ENCODE assay signal across 8 cellular contexts in genomic region chr6:107956586-107957164, GRCh38. TPM values are rescaled to one million over a fixed set of nuclear protein-coding genes. Genes with fewer than 3 reads are reported as not detected.
A peak's percentile ranks its signal among the peaks of the same experiment; 100 is the strongest.
DNase-seq lines count a peak whose midpoint lies in the region; ATAC-seq and TF ChIP-seq lines count a peak whose summit lies in the region.

No MANE protein-coding gene starts in this region.

- no peak overlapping the region for H2AFZ ChIP-seq in Karpas-422 (ENCODE audit: low read length)
- H2AFZ ChIP-seq in hepatocyte: peak overlapping the region; percentile 81

- no peaks in the 10 kb centered on the region for H3K9me3 Mint-ChIP-seq in activated T-helper 1 cell treated with anti-CD3 and anti-CD28 coated beads, Interleukin-12 subunit alpha, Interleukin-12 subunit beta, Interleukin-2, Interleukin-4 antibody, amounts not matched to agents 30 ng/mL and 10 ng/mL and 1 ng/mL, durations not matched to agents 14 hours and 24 hours and 36 hours
- no peaks in the 10 kb centered on the region for H3K9me3 Mint-ChIP-seq in stimulated activated memory B cell treated with anti-CD40 and anti-IgM and Interleukin-4, amounts not matched to agents 10 μg/mL and 1 μg/mL and 100 μg/mL, for 72 hours

- no peaks in the 10 kb centered on the region for H3K9me2 ChIP-seq in Karpas-422 (replicated peaks; ENCODE audit: insufficient read depth, low read length)
- H3K9me2 ChIP-seq in hepatocyte (replicated peaks; ENCODE audit: insufficient read depth): no peaks in the 10 kb centered on the region

- H3K4me3 ChIP-seq in Karpas-422 (ENCODE audit: low read length): peak overlapping the region; percentile 79
- H3K4me3 ChIP-seq in hepatocyte: peak overlapping the region; percentile 74

- peak overlapping the region; percentile 97 for H3K9ac ChIP-seq in Karpas-422 (ENCODE audit: low read length)

- intact Hi-C loops in activated T-helper 1 cell treated with anti-CD3 and anti-CD28 coated beads, Interleukin-12 subunit alpha, Interleukin-12 subunit beta, Interleukin-2, Interleukin-4 antibody, amounts not matched to agents 30 ng/mL and 10 ng/mL and 1 ng/mL, durations not matched to agents 14 hours and 24 hours and 36 hours (cut with micrococcal nuclease): loop anchor here (2.0 to 5.0 kb wide), 8 partner anchors 14 to 1632 kb away; partner anchors contain the start of genes ATG5, BEND3 and ZBTB24

- DNase-seq in DMS 273 (lab: John Stamatoyannopoulos, UW; ENCODE audit: unreplicated experiment): peak; percentile 68
- peak; percentile 65 for DNase-seq in Karpas-422
- DNase-seq in activated T-helper 1 cell treated with anti-CD3 and anti-CD28 coated beads, Interleukin-12 subunit alpha, Interleukin-12 subunit beta, Interleukin-2, Interleukin-4 antibody, amounts not matched to agents 30 ng/mL and 10 ng/mL and 1 ng/mL, durations not matched to agents 14 hours and 24 hours and 36 hours (ENCODE audit: low spot score): no peak
- peak; percentile 44 for DNase-seq in hepatocyte (ENCODE audit: low spot score)

- H3K4me2 ChIP-seq in Karpas-422 (ENCODE audit: low read depth, low read length, poor library complexity, severe bottlenecking) (peak overlapping the region; percentile 93), hepatocyte (peak overlapping the region; percentile 82)

- H3K36me3 Mint-ChIP-seq in activated T-helper 1 cell treated with anti-CD3 and anti-CD28 coated beads, Interleukin-12 subunit alpha, Interleukin-12 subunit beta, Interleukin-2, Interleukin-4 antibody, amounts not matched to agents 30 ng/mL and 10 ng/mL and 1 ng/mL, durations not matched to agents 14 hours and 24 hours and 36 hours (ENCODE audit: low read depth): peaks cover 14% of the 10 kb centered on the region
- H3K36me3 Mint-ChIP-seq in stimulated activated memory B cell treated with anti-CD40 and anti-IgM and Interleukin-4, amounts not matched to agents 10 μg/mL and 1 μg/mL and 100 μg/mL, for 72 hours: no peaks in the 10 kb centered on the region

- ATAC-seq in stimulated activated memory B cell treated with anti-CD40 and anti-IgM and Interleukin-4, amounts not matched to agents 10 μg/mL and 1 μg/mL and 100 μg/mL, for 72 hours: no peak
- ATAC-seq in HG03439 (IDR thresholded peaks at IDR 0.05; ENCODE audit: unreplicated experiment): no peak
- ATAC-seq in GM21786 (IDR thresholded peaks at IDR 0.05; ENCODE audit: unreplicated experiment): no peak
- no peak for ATAC-seq in GM19351 (IDR thresholded peaks at IDR 0.05; ENCODE audit: unreplicated experiment)

- TF ChIP-seq CTCF in hepatocyte (IDR thresholded peaks at IDR 0.05; ENCODE audit: poor library complexity): no peak

- H3K27ac Mint-ChIP-seq in activated T-helper 1 cell treated with anti-CD3 and anti-CD28 coated beads, Interleukin-12 subunit alpha, Interleukin-12 subunit beta, Interleukin-2, Interleukin-4 antibody, amounts not matched to agents 30 ng/mL and 10 ng/mL and 1 ng/mL, durations not matched to agents 14 hours and 24 hours and 36 hours: peak overlapping the region; percentile 99
- H3K27ac Mint-ChIP-seq in stimulated activated memory B cell treated with anti-CD40 and anti-IgM and Interleukin-4, amounts not matched to agents 10 μg/mL and 1 μg/mL and 100 μg/mL, for 72 hours: peak overlapping the region; percentile 97

- H3K4me1 Mint-ChIP-seq in activated T-helper 1 cell treated with anti-CD3 and anti-CD28 coated beads, Interleukin-12 subunit alpha, Interleukin-12 subunit beta, Interleukin-2, Interleukin-4 antibody, amounts not matched to agents 30 ng/mL and 10 ng/mL and 1 ng/mL, durations not matched to agents 14 hours and 24 hours and 36 hours (ENCODE audit: low read depth): peaks cover 14% of the 10 kb centered on the region
- H3K4me1 Mint-ChIP-seq in stimulated activated memory B cell treated with anti-CD40 and anti-IgM and Interleukin-4, amounts not matched to agents 10 μg/mL and 1 μg/mL and 100 μg/mL, for 72 hours: peaks cover 33% of the 10 kb centered on the region

- H3K9me3 ChIP-seq in Karpas-422 (ENCODE audit: low read length) (no peaks in the 10 kb centered on the region), hepatocyte (ENCODE audit: low read depth) (no peaks in the 10 kb centered on the region)

- H3K36me3 ChIP-seq in Karpas-422 (ENCODE audit: insufficient read depth, low read length) (peaks cover 7% of the 10 kb centered on the region; the same call in 1 of the 2 replicates), hepatocyte (replicated peaks; ENCODE audit: insufficient read depth, low read depth) (no peaks in the 10 kb centered on the region)

- H3K4me3 Mint-ChIP-seq in activated T-helper 1 cell treated with anti-CD3 and anti-CD28 coated beads, Interleukin-12 subunit alpha, Interleukin-12 subunit beta, Interleukin-2, Interleukin-4 antibody, amounts not matched to agents 30 ng/mL and 10 ng/mL and 1 ng/mL, durations not matched to agents 14 hours and 24 hours and 36 hours: peak overlapping the region; percentile 100
- peak overlapping the region; percentile 98 for H3K4me3 Mint-ChIP-seq in stimulated activated memory B cell treated with anti-CD40 and anti-IgM and Interleukin-4, amounts not matched to agents 10 μg/mL and 1 μg/mL and 100 μg/mL, for 72 hours

- 15% methylated on average over 5 of the region's 5 CpGs for WGBS in hepatocyte (ENCODE audit: low lambda C conversion rate, missing lambda C conversion rate)

- peaks cover 53% of the 10 kb centered on the region for H3K79me2 ChIP-seq in Karpas-422 (ENCODE audit: low read length)
- H3K79me2 ChIP-seq in hepatocyte: peaks cover 58% of the 10 kb centered on the region

- peaks cover 25% of the 10 kb centered on the region for H4K20me1 ChIP-seq in Karpas-422 (ENCODE audit: insufficient read depth, low read depth, low read length)
- peaks cover 43% of the 10 kb centered on the region for H4K20me1 ChIP-seq in hepatocyte (ENCODE audit: insufficient read depth, poor library complexity, severe bottlenecking)

- H3K27me3 Mint-ChIP-seq in activated T-helper 1 cell treated with anti-CD3 and anti-CD28 coated beads, Interleukin-12 subunit alpha, Interleukin-12 subunit beta, Interleukin-2, Interleukin-4 antibody, amounts not matched to agents 30 ng/mL and 10 ng/mL and 1 ng/mL, durations not matched to agents 14 hours and 24 hours and 36 hours (ENCODE audit: insufficient read depth): peaks cover 5% of the 10 kb centered on the region
- no peaks in the 10 kb centered on the region for H3K27me3 Mint-ChIP-seq in stimulated activated memory B cell treated with anti-CD40 and anti-IgM and Interleukin-4, amounts not matched to agents 10 μg/mL and 1 μg/mL and 100 μg/mL, for 72 hours

- H3K27me3 ChIP-seq in Karpas-422 (ENCODE audit: low read length): no peaks in the 10 kb centered on the region
- H3K27me3 ChIP-seq in hepatocyte: no peaks in the 10 kb centered on the region

- H3K27ac ChIP-seq in Karpas-422 (ENCODE audit: low read length): peak overlapping the region; percentile 83
- peak overlapping the region; percentile 93 for H3K27ac ChIP-seq in hepatocyte

- peaks cover 23% of the 10 kb centered on the region for H3K4me1 ChIP-seq in Karpas-422 (ENCODE audit: low read length)
- peaks cover 25% of the 10 kb centered on the region for H3K4me1 ChIP-seq in hepatocyte (ENCODE audit: insufficient read depth)

RNA-seq across cellular contexts. Expression of gene SEC63, which starts 1.3 kb away (rescaled TPM):
- total RNA-seq in Karpas-422 (2014; rRNA removed; shearing (Covaris generic); ENCODE audit: low replicate concordance): 22.5 and 46.0 TPM in 2 replicates
- 87.1 and 90.7 TPM in 2 replicates for total RNA-seq in activated T-helper 1 cell treated with anti-CD3 and anti-CD28 coated beads, Interleukin-12 subunit alpha, Interleukin-12 subunit beta, Interleukin-2, Interleukin-4 antibody, amounts not matched to agents 30 ng/mL and 10 ng/mL and 1 ng/mL, durations not matched to agents 14 hours and 24 hours and 36 hours
- total RNA-seq in hepatocyte: 36.6 and 40.0 TPM in 2 replicates
- 131 and 132 TPM in 2 replicates for polyA plus RNA-seq in hepatocyte
